Comparison of ENCODE assay signal across 2 cellular contexts in the genomic region with DNA sequence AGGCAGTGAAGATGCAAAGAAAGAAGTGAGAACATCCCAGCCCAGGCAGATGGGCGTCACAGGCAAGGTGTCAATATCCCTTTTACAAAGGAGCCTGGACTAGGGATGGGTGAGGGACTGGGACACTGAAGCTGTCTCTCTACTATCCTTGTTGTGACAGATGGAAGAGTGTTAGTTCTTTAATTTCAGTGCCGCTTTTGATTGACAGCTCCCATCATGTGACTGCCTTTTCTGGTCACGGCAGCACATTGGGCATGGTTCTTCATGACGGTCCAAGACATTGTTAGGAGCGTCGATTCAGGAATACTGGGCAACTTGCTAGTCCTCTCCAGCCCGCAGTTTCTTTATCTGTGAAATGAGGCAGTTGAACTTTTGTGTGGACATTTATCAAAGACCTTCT.
TF ChIP-seq lines count a peak whose summit lies in the region.

No MANE protein-coding gene starts in this region.

TF ChIP-seq in HEK293T, 16 proteins besides CTCF, POLR2A, EP300 and RAD21 (continued from another document):
- TF ChIP-seq HDGF (IDR thresholded peaks at IDR 0.05; ENCODE audit: borderline replicate concordance): no peak
- no peak for TF ChIP-seq ELF4 (IDR thresholded peaks at IDR 0.05)

TF ChIP-seq in K562, 482 proteins besides CTCF, POLR2A, EP300 and RAD21 (continued from another document):
- no peak for TF ChIP-seq POLR3A (IDR thresholded peaks at IDR 0.05; ENCODE audit: borderline replicate concordance, extremely low read depth, insufficient read depth, insufficient read length)
